In the genomic region with DNA sequence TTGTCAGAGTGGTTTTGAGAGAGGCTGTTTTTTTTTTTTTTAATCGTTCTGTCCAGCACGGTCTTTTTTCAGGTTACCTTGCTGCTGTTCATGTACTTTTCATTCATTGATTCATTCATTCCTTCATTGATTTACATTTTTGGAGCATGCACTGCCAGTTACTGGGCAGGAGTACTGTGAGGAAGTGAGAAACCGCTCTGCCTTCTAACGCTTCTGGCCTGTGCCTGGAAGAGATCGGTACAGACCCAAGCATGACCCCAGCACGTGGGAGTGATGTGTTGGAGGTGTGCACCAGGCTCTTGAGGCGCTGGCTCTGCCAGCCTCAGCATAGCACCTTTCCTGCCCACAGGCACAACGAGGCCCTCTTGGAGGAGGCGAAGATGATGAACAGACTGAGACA, we compare ENCODE assay signal across 2 cellular contexts.
TF ChIP-seq lines count a peak whose summit lies in the region.

No MANE protein-coding gene starts in this region.

TF ChIP-seq in GM23338, 12 proteins besides CTCF, POLR2A, EP300 and RAD21:
- no peak for TF ChIP-seq REST (IDR thresholded peaks at IDR 0.05; ENCODE audit: unreplicated experiment)
- no peak for TF ChIP-seq EZH2 (IDR thresholded peaks at IDR 0.05; ENCODE audit: low read depth, unreplicated experiment)
- no peak for TF ChIP-seq EZH2phosphoT487 (IDR thresholded peaks at IDR 0.05; ENCODE audit: unreplicated experiment)
- no peak for TF ChIP-seq ZNF331 (CRISPR knock-in tag; IDR thresholded peaks at IDR 0.05; ENCODE audit: low read depth)
- TF ChIP-seq POLR2AphosphoS5 (IDR thresholded peaks at IDR 0.05; ENCODE audit: low read depth): no peak
- TF ChIP-seq, protein P1, sequence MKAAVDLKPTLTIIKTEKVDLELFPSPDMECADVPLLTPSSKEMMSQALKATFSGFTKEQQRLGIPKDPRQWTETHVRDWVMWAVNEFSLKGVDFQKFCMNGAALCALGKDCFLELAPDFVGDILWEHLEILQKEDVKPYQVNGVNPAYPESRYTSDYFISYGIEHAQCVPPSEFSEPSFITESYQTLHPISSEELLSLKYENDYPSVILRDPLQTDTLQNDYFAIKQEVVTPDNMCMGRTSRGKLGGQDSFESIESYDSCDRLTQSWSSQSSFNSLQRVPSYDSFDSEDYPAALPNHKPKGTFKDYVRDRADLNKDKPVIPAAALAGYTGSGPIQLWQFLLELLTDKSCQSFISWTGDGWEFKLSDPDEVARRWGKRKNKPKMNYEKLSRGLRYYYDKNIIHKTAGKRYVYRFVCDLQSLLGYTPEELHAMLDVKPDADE (IDR thresholded peaks at IDR 0.05): no peak
- TF ChIP-seq STAT1 (IDR thresholded peaks at IDR 0.05; ENCODE audit: unreplicated experiment): no peak
TF ChIP-seq in GM23338: peak in this region for 0.

TF ChIP-seq in GM12878, 131 proteins besides CTCF, POLR2A, EP300 and RAD21:
- no peak for TF ChIP-seq RB1 (IDR thresholded peaks at IDR 0.05; ENCODE audit: borderline replicate concordance)
- TF ChIP-seq SPI1 (IDR thresholded peaks at IDR 0.05; ENCODE audit: borderline replicate concordance, insufficient read depth, low read depth, low read length): 0 out of 2 replicates have a peak, but pooled peaks have one; percentile 29
